Comparison of ENCODE assay signal across 1 cellular context in genomic region chr4:102684605-102685052, GRCh38.
TF ChIP-seq lines count a peak whose summit lies in the region.

No MANE protein-coding gene starts in this region.

TF ChIP-seq in K562, 482 proteins besides CTCF, POLR2A, EP300 and RAD21 (continued from another document and continues in another):
- TF ChIP-seq SMARCE1 (IDR thresholded peaks at IDR 0.05) (0 out of 2 replicates have a peak, but pooled peaks have one; percentile 13), MBD2 (IDR thresholded peaks at IDR 0.05; ENCODE audit: borderline replicate concordance, low read depth) (no peak), ZBTB26 (CRISPR knock-in tag; IDR thresholded peaks at IDR 0.05) (no peak), BHLHE40 (IDR thresholded peaks at IDR 0.05; ENCODE audit: low read length) (peak; percentile 77), PHTF2 (CRISPR knock-in tag; IDR thresholded peaks at IDR 0.05) (no peak), TRIM28 (IDR thresholded peaks at IDR 0.05) (no peak), ID3 (CRISPR knock-in tag; IDR thresholded peaks at IDR 0.05) (no peak), ID3 (tag; IDR thresholded peaks at IDR 0.05) (peak; percentile 87; the same call in 1 of the 2 replicates), CBFA2T2 (conservative IDR thresholded peaks at IDR 0.05) (peak; percentile 80), HIVEP1 (CRISPR knock-in tag; IDR thresholded peaks at IDR 0.05) (no peak), ATF3 (IDR thresholded peaks at IDR 0.05) (peak; percentile 73), ATF3 (CRISPR knock-in tag; conservative IDR thresholded peaks at IDR 0.05) (peak; percentile 33; the same call in 1 of the 2 replicates), FOXA3 (CRISPR knock-in tag; conservative IDR thresholded peaks at IDR 0.05 in 1 of 2, IDR thresholded peaks at IDR 0.05 in 1 of 2) (0 out of 4 replicates have a peak, but pooled peaks of 1 of the 2 experiments have one; percentile 33), ZNF699 (CRISPR knock-in tag; IDR thresholded peaks at IDR 0.05; ENCODE audit: insufficient replicate concordance) (no peak), PHF21A (IDR thresholded peaks at IDR 0.05; ENCODE audit: borderline replicate concordance, low read depth) (no peak), TCF3 (CRISPR knock-in tag; IDR thresholded peaks at IDR 0.05) (peak; percentile 81), LCOR (CRISPR knock-in tag; IDR thresholded peaks at IDR 0.05) (peak; percentile 70; the same call in 1 of the 2 replicates), ZKSCAN8 (CRISPR knock-in tag; IDR thresholded peaks at IDR 0.05) (peak; percentile 99), ZNF740 (CRISPR knock-in tag; IDR thresholded peaks at IDR 0.05) (no peak), ZNF740 (tag; IDR thresholded peaks at IDR 0.05) (no peak), PTTG1 (tag; IDR thresholded peaks at IDR 0.05; ENCODE audit: low read depth) (no peak), NFIX (CRISPR knock-in tag; IDR thresholded peaks at IDR 0.05; ENCODE audit: low read depth) (no peak), ESRRA (IDR thresholded peaks at IDR 0.05; ENCODE audit: borderline replicate concordance, low read depth) (no peak), ATF7 (IDR thresholded peaks at IDR 0.05) (peak; percentile 51), STAT5A (IDR thresholded peaks at IDR 0.05; ENCODE audit: borderline replicate concordance, low read length) (peak; percentile 27; the same call in 1 of the 2 replicates), PYGO2 (tag; IDR thresholded peaks at IDR 0.05) (no peak), ZNF398 (CRISPR knock-in tag; IDR thresholded peaks at IDR 0.05) (no peak), EGR1 (conservative IDR thresholded peaks at IDR 0.05) (no peak), ELF1 (tag; IDR thresholded peaks at IDR 0.05) (no peak), SAP30 (IDR thresholded peaks at IDR 0.05; ENCODE audit: borderline replicate concordance, insufficient read depth, low read depth, low read length, poor library complexity, severe bottlenecking) (no peak), BCL6 (CRISPR knock-in tag; IDR thresholded peaks at IDR 0.05) (no peak), FOSL1 (tag; conservative IDR thresholded peaks at IDR 0.05) (peak; percentile 87), POLR2B (IDR thresholded peaks at IDR 0.05; ENCODE audit: low read depth, partially characterized antibody) (no peak), ASH1L (IDR thresholded peaks at IDR 0.05; ENCODE audit: borderline replicate concordance, low read depth, partially characterized antibody) (no peak), ZNF354B (CRISPR knock-in tag; IDR thresholded peaks at IDR 0.05) (no peak), POLR2AphosphoS5 (IDR thresholded peaks at IDR 0.05; ENCODE audit: control insufficient read depth, insufficient read depth, low read depth, low read length) (peak; percentile 52; the same call in 1 of the 2 replicates), MNT (conservative IDR thresholded peaks at IDR 0.05) (0 out of 4 replicates have a peak, but pooled peaks of 1 of the 2 experiments have one; percentile 53), MEF2D (tag; conservative IDR thresholded peaks at IDR 0.05; ENCODE audit: low read depth) (peak; percentile 84), MCM7 (IDR thresholded peaks at IDR 0.05) (no peak), KLF10 (CRISPR knock-in tag; IDR thresholded peaks at IDR 0.05) (no peak), BMI1 (IDR thresholded peaks at IDR 0.05; ENCODE audit: low read length) (no peak), C11orf30 (IDR thresholded peaks at IDR 0.05; ENCODE audit: low read depth) (0 out of 2 replicates have a peak, but pooled peaks have one; percentile 11), KDM1A (IDR thresholded peaks at IDR 0.05) (peak; percentile 49 to 77; a peak in 2 of 4 replicates), RREB1 (CRISPR knock-in tag; IDR thresholded peaks at IDR 0.05) (no peak), FOXM1 (IDR thresholded peaks at IDR 0.05; ENCODE audit: low read depth) (peak; percentile 29; the same call in 1 of the 2 replicates), FOXM1 (CRISPR knock-in tag; IDR thresholded peaks at IDR 0.05; ENCODE audit: low read depth) (no peak), PBX2 (CRISPR knock-in tag; IDR thresholded peaks at IDR 0.05; ENCODE audit: low read depth) (no peak), PBX2 (tag; conservative IDR thresholded peaks at IDR 0.05; ENCODE audit: low read depth) (peak; percentile 41; the same call in 1 of the 2 replicates), JUN (IDR thresholded peaks at IDR 0.05; ENCODE audit: borderline replicate concordance, low read depth, low read length) (peak; percentile 65), JUN (CRISPR knock-in tag; IDR thresholded peaks at IDR 0.05; ENCODE audit: borderline replicate concordance) (no peak), NR2C2 (CRISPR knock-in tag; IDR thresholded peaks at IDR 0.05) (no peak), NR2C2 (tag; IDR thresholded peaks at IDR 0.05) (no peak), DPF2 (IDR thresholded peaks at IDR 0.05) (peak; percentile 67), ZNF79 (CRISPR knock-in tag; IDR thresholded peaks at IDR 0.05; ENCODE audit: low read depth) (no peak), ZBTB7A (IDR thresholded peaks at IDR 0.05; ENCODE audit: borderline replicate concordance, control insufficient read depth, low read depth, low read length) (0 out of 2 replicates have a peak, but pooled peaks have one; percentile 54)
- TF ChIP-seq, protein P1, sequence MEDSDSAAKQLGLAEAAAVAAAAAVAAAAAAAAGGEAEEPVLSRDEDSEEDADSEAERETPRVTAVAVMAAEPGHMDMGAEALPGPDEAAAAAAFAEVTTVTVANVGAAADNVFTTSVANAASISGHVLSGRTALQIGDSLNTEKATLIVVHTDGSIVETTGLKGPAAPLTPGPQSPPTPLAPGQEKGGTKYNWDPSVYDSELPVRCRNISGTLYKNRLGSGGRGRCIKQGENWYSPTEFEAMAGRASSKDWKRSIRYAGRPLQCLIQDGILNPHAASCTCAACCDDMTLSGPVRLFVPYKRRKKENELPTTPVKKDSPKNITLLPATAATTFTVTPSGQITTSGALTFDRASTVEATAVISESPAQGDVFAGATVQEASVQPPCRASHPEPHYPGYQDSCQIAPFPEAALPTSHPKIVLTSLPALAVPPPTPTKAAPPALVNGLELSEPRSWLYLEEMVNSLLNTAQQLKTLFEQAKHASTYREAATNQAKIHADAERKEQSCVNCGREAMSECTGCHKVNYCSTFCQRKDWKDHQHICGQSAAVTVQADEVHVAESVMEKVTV (CRISPR knock-in tag; IDR thresholded peaks at IDR 0.05): no peak
